ENCODE assay signal across 1 cellular context in the genomic region with DNA sequence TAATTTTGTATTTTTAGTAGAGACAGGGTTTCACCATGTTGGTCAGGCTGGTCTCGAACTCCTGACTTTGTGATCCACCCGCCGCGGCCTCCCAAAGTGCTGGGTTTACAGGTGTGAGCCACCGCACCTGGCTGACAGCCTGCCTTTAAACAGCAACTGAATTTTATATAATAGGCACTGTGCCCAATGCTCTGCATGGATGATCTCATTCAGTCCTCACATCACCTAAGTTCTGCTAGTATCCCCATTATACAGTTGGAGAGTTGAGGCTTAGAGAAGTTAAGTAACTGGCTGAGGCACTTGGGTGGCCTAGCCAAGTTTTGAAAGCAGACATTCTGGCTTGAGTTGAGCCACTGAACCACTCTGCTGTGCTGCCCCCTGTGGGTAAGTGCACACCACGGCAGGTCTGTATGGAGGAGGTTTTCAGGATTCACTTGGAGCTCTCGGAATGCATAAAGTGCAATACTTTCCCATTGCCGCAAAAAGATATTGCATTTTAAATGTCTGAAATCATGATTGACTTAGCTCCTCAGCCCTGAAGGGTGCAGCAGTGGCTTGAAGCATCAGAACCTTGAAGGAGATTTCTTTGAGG.
TF ChIP-seq lines count a peak whose summit lies in the region.

No MANE protein-coding gene starts in this region.

TF ChIP-seq in K562, 482 proteins besides CTCF, POLR2A, EP300 and RAD21 (continued from another document):
- TF ChIP-seq, protein P1, sequence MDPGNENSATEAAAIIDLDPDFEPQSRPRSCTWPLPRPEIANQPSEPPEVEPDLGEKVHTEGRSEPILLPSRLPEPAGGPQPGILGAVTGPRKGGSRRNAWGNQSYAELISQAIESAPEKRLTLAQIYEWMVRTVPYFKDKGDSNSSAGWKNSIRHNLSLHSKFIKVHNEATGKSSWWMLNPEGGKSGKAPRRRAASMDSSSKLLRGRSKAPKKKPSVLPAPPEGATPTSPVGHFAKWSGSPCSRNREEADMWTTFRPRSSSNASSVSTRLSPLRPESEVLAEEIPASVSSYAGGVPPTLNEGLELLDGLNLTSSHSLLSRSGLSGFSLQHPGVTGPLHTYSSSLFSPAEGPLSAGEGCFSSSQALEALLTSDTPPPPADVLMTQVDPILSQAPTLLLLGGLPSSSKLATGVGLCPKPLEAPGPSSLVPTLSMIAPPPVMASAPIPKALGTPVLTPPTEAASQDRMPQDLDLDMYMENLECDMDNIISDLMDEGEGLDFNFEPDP (CRISPR knock-in tag; IDR thresholded peaks at IDR 0.05) = no peak
